ENCODE assay signal across 8 cellular contexts in genomic region chr16:12803203-12804093, GRCh38. TPM values are rescaled to one million over a fixed set of nuclear protein-coding genes. Genes with fewer than 3 reads are reported as not detected.
DNase-seq lines count a peak whose midpoint lies in the region; ATAC-seq and TF ChIP-seq lines count a peak whose summit lies in the region.

CPPED1 (minus strand) TSS chr16:12803887; CDS start chr16:12803776, 111 bp downstream.

- H3F3A ChIP-seq in DOHH2 (ENCODE audit: control insufficient read depth, insufficient read depth), result no peaks in the 10 kb centered on the region; the same call in 1 of the 2 replicates

- H3K36me3 ChIP-seq in DOHH2 (ENCODE audit: control insufficient read depth, low read length) (peaks cover 4% of the 10 kb centered on the region), Karpas-422 (ENCODE audit: insufficient read depth, low read length) (no peaks in the 10 kb centered on the region)

- H3K9ac ChIP-seq in Karpas-422 (ENCODE audit: low read length), result peak within 1 kb of the TSS; percentile 70

- peak within 1 kb of the TSS; percentile 79 for H3K27ac Mint-ChIP-seq in nephron progenitor cell

- H2AFZ ChIP-seq in Karpas-422 (ENCODE audit: low read length), result peak within 1 kb of the TSS; percentile 89

- peak within 1 kb of the TSS; percentile 95 for H3K4me3 Mint-ChIP-seq in nephron progenitor cell

- H3K9me3 ChIP-seq in DOHH2 (ENCODE audit: control insufficient read depth, insufficient read depth, low read length) (peaks cover 5% of the 10 kb centered on the region; the same call in 1 of the 2 replicates), Karpas-422 (ENCODE audit: low read length) (no peaks in the 10 kb centered on the region)

- H3K36me3 Mint-ChIP-seq in nephron progenitor cell (ENCODE audit: low read depth), result peaks cover 5% of the 10 kb centered on the region

- peaks cover 46% of the 10 kb centered on the region for H3K4me1 Mint-ChIP-seq in nephron progenitor cell

- ATAC-seq in GM21786 (IDR thresholded peaks at IDR 0.05; ENCODE audit: unreplicated experiment), result peak; percentile 85
- ATAC-seq in stimulated activated naive CD8-positive, alpha-beta T cell treated with anti-CD3 and anti-CD28 coated beads, Interleukin-15, Interleukin-2, amounts not matched to agents 100 U/mL and 50 U/mL, for 24 hours, result peak; percentile 94

- H3K27me3 Mint-ChIP-seq in nephron progenitor cell (ENCODE audit: low read depth, poor library complexity), result peaks cover 9% of the 10 kb centered on the region

- peaks cover 10% of the 10 kb centered on the region for H3K79me2 ChIP-seq in DOHH2 (ENCODE audit: control insufficient read depth, low read length)
- no peaks in the 10 kb centered on the region for H3K79me2 ChIP-seq in Karpas-422 (ENCODE audit: low read length)

- H3K9me3 Mint-ChIP-seq in nephron progenitor cell, result peaks cover 5% of the 10 kb centered on the region

- peak within 1 kb of the TSS; percentile 86 for H3K4me2 ChIP-seq in DOHH2 (ENCODE audit: low read length)
- H3K4me2 ChIP-seq in Karpas-422 (ENCODE audit: low read depth, low read length, poor library complexity, severe bottlenecking), result peak within 1 kb of the TSS; percentile 65

- no peaks in the 10 kb centered on the region for H4K20me1 ChIP-seq in DOHH2 (ENCODE audit: control insufficient read depth, insufficient read depth, low read depth, low read length)
- no peaks in the 10 kb centered on the region for H4K20me1 ChIP-seq in Karpas-422 (ENCODE audit: insufficient read depth, low read depth, low read length)

- H3K27ac ChIP-seq in DOHH2 (ENCODE audit: low read depth, low read length), result peak within 1 kb of the TSS; percentile 53
- H3K27ac ChIP-seq in Karpas-422 (ENCODE audit: low read length), result no peak within 1 kb of the TSS

- H3K27me3 ChIP-seq in DOHH2 (ENCODE audit: control insufficient read depth, low read length), result no peaks in the 10 kb centered on the region
- H3K27me3 ChIP-seq in Karpas-422 (ENCODE audit: low read length), result no peaks in the 10 kb centered on the region

- DNase-seq in Karpas-422, result peak; percentile 89
- DNase-seq in SHP77 (lab: John Stamatoyannopoulos, UW), result peak; percentile 73 to 89
- peak; percentile 96 for DNase-seq in activated effector memory CD4-positive, alpha-beta T cell treated with anti-CD3 and anti-CD28 coated beads, Interleukin-2, amount 50 U/mL, for 16 hours
- peak; percentile 86 for DNase-seq in fibroblast of the aortic adventitia (ENCODE audit: low read depth)
- peak; percentile 88 for DNase-seq in nephron progenitor cell
- peak; percentile 92 for DNase-seq in stimulated activated naive CD8-positive, alpha-beta T cell treated with anti-CD3 and anti-CD28 coated beads, Interleukin-15, Interleukin-2, amounts not matched to agents 100 U/mL and 50 U/mL, for 24 hours

- no peaks in the 10 kb centered on the region for H3K9me2 ChIP-seq in DOHH2 (replicated peaks; ENCODE audit: control insufficient read depth, low read length)
- H3K9me2 ChIP-seq in Karpas-422 (replicated peaks; ENCODE audit: insufficient read depth, low read length), result no peaks in the 10 kb centered on the region; the same call in 1 of the 2 replicates

- H3K4me3 ChIP-seq in DOHH2 (ENCODE audit: low read length) (peak within 1 kb of the TSS; percentile 90), Karpas-422 (ENCODE audit: low read length) (peak within 1 kb of the TSS; percentile 78), fibroblast of the aortic adventitia (ENCODE audit: low read depth, low read length) (peak within 1 kb of the TSS; percentile 73)

- peaks cover 22% of the 10 kb centered on the region for H3K4me1 ChIP-seq in DOHH2 (ENCODE audit: control insufficient read depth, low read length)
- peaks cover 6% of the 10 kb centered on the region; the same call in 1 of the 2 replicates for H3K4me1 ChIP-seq in Karpas-422 (ENCODE audit: low read length)

- TF ChIP-seq CTCF in DOHH2 (IDR thresholded peaks at IDR 0.05; ENCODE audit: low read depth, low read length, poor library complexity, severe bottlenecking) (no peak), fibroblast of the aortic adventitia (IDR thresholded peaks at IDR 0.05; ENCODE audit: insufficient read depth, low read length) (no peak), nephron progenitor cell (IDR thresholded peaks at IDR 0.05) (no peak)

RNA-seq across cellular contexts. Expression of gene CPPED1, which starts in this region (rescaled TPM):
- 1.8 and 2.0 TPM in 2 replicates for total RNA-seq in Karpas-422 (2014; rRNA removed; shearing (Covaris generic); ENCODE audit: low replicate concordance)
- 3.6 and 11.1 TPM in 2 replicates for total RNA-seq in fibroblast of the aortic adventitia (ENCODE audit: low replicate concordance)
